Comparison of ENCODE assay signal across 9 cellular contexts in genomic region chr5:113378960-113379541, GRCh38. TPM values are rescaled to one million over a fixed set of nuclear protein-coding genes. Genes with fewer than 3 reads are reported as not detected.
DNase-seq lines count a peak whose midpoint lies in the region; ATAC-seq, FAIRE-seq and TF ChIP-seq lines count a peak whose summit lies in the region.
"Had no signal": no experiment of that assay in that cellular context is flagged by ENCODE, and none has a peak within 500 bp of the region (broad histone marks: within the 10 kb centered on the region; RNA-seq: fewer than 3 reads in every experiment).

No MANE protein-coding gene starts in this region.

- no peak overlapping the region for H3K4me3 Mint-ChIP-seq in Caco-2 (ENCODE audit: unreplicated experiment)

- ATAC-seq in gastroesophageal sphincter = no peak

- H3K36me3 ChIP-seq in Caco-2 (ENCODE audit: control insufficient read depth, insufficient read depth, low read length) = no peaks in the 10 kb centered on the region
- no peaks in the 10 kb centered on the region for H3K36me3 ChIP-seq in gastroesophageal sphincter

- H3K9me3 Mint-ChIP-seq in Caco-2 (ENCODE audit: unreplicated experiment) = no peaks in the 10 kb centered on the region

- no peak for FAIRE-seq in HTR-8/SVneo (lab: Jason Lieb, UNC)

- WGBS in gastroesophageal sphincter (ENCODE audit: low coverage in 1 of 2), 2 donors = 17% methylated on average over 4 of the region's 4 CpGs

- H3K27ac ChIP-seq in gastroesophageal sphincter = no peak overlapping the region

- no peak for TF ChIP-seq EP300 in gastroesophageal sphincter (IDR thresholded peaks at IDR 0.05)

- POLR2A ChIA-PET in Caco-2 (lab: Charles Lee) = no interaction called here

- no TSS peak for BruUV-seq in Caco-2 (replicated peaks; lab: Mats Ljungman, UMichigan)

- H3K27me3 ChIP-seq in Caco-2 (replicated peaks; ENCODE audit: control insufficient read depth, insufficient read depth, low read length) = no peaks in the 10 kb centered on the region
- H3K27me3 ChIP-seq in gastroesophageal sphincter = no peaks in the 10 kb centered on the region

- H3K9me3 ChIP-seq in Caco-2 (no peaks in the 10 kb centered on the region), gastroesophageal sphincter (no peaks in the 10 kb centered on the region)

- intact Hi-C loops in Caco-2 (cut with micrococcal nuclease; ENCODE audit: unreplicated experiment) (loop anchor here (1.0 kb wide), 2 partner anchors 134 to 227 kb away; partner anchors contain the start of gene YTHDC2), posterior cingulate gyrus (cut with DNase I) (loop anchor here (1.0 kb wide), 1 partner anchor 227 kb away; no protein-coding TSS in a partner anchor)

- CTCF ChIA-PET in Caco-2 (lab: Charles Lee) = no interaction called here

- H3K27ac Mint-ChIP-seq in Caco-2 (ENCODE audit: unreplicated experiment) = no peak overlapping the region

- no peaks in the 10 kb centered on the region for H3K4me1 ChIP-seq in Caco-2
- peaks cover 0 to 6% (median 0%) of the 10 kb centered on the region in 3 donors for H3K4me1 ChIP-seq in gastroesophageal sphincter

- TF ChIP-seq CTCF in Caco-2 (IDR thresholded peaks at IDR 0.05; ENCODE audit: insufficient read depth in 1 of 2, low read depth in 1 of 2, low read length in 1 of 2, severe bottlenecking in 1 of 2, unreplicated experiment in 1 of 2) (peak; percentile 70 to 76), GM20000 (IDR thresholded peaks at IDR 0.05; ENCODE audit: extremely low read depth, missing control alignments) (peak; percentile 75), gastroesophageal sphincter (IDR thresholded peaks at IDR 0.05) (peak; percentile 44 to 76 (median 62))

- H3K4me3 ChIP-seq in Caco-2 (ENCODE audit: low read depth, low read length) (no peak overlapping the region), gastroesophageal sphincter (no peak overlapping the region)

- H3K27me3 Mint-ChIP-seq in Caco-2 (ENCODE audit: insufficient read depth, unreplicated experiment) = peaks cover 16% of the 10 kb centered on the region

- H3K36me3 Mint-ChIP-seq in Caco-2 (ENCODE audit: insufficient read depth, unreplicated experiment) = no peaks in the 10 kb centered on the region

- DNase-seq in Caco-2 (peak; percentile 53 to 60), GM20000 (ENCODE audit: low spot score) (peak; percentile 57), HTR-8/SVneo (ENCODE audit: insufficient read length, low spot score) (peak; percentile 60), SHP77 (lab: John Stamatoyannopoulos, UW) (peak; percentile 23 to 35), posterior cingulate gyrus (peak in 6 of 10 donors; percentile 31 to 85 (median 61)), cerebellar nuclear complex (lab: John Stamatoyannopoulos, UW) (no peak)
- peak; percentile 81 for DNase-seq in activated effector memory CD4-positive, alpha-beta T cell treated with anti-CD3 and anti-CD28 coated beads, Interleukin-2, amount 50 U/mL, for 16 hours

- TF ChIP-seq POLR2A in gastroesophageal sphincter (IDR thresholded peaks at IDR 0.05) = no peak

- H3K4me1 Mint-ChIP-seq in Caco-2 (ENCODE audit: low read depth, unreplicated experiment) = no peaks in the 10 kb centered on the region

RNA-seq across cellular contexts. Expression of gene TSSK1B, which starts 55.7 kb away (rescaled TPM):
- total RNA-seq in Caco-2 (2022) = not detected in 2 replicates
- under 1 TPM in 1 of 4 donors, not detected in 3; 0.93 TPM for total RNA-seq in gastroesophageal sphincter
- total RNA-seq: dermis microvascular lymphatic vessel endothelial cell had no signal

Comparison
In these comparisons a context has a peak if more than half of its experiments do, and no peak if none do; other contexts are left out.
1. DNase-seq: peak in Caco-2 (2 of 2), GM20000 (single experiment), HTR-8/SVneo (single experiment), SHP77 (2 of 2), activated effector memory CD4-positive, alpha-beta T cell treated with anti-CD3 and anti-CD28 coated beads, Interleukin-2, amount 50 U/mL, for 16 hours (single experiment) and posterior cingulate gyrus (6 of 10); none in cerebellar nuclear complex (0 of 2).
2. Peak in every context shown above with its lines, with median percentiles within 50 percentile points of each other: CTCF ChIP-seq.